In the genomic region with DNA sequence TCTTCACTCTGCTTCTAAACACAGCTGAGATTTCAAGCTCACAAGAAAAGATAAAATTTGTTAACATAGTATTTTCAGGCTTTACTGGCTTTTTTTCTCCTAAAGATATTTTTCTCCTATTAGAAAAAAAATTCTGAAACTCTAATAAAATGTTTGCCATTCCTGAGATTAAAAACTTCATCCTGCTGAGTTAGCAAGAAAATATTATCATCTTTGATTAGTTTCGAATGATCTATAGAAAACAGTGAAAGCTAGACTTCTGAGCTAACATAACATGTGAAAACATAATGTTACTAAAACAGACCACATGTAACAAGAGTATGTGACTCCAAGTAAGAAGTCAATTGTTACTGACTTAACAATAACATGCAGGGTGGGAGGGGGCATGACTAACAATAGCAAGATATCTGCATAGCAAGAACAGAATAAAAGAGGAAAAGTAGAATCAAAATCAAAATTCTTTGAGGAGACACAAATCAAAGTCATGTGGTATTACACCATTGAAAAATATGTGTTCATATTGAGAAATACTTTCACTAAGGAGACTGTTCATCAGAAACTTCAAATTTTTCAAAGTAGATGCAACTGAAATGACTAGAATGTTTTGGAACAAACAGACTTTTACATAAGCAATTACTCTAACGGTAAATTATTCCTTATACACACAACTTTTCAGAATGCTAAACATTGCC, we compare ENCODE assay signal across 1 cellular context.
TF ChIP-seq lines count a peak whose summit lies in the region.

No MANE protein-coding gene starts in this region.

TF ChIP-seq in HepG2, 621 proteins besides CTCF, POLR2A, EP300 and RAD21:
- no peak for TF ChIP-seq CBX1 (IDR thresholded peaks at IDR 0.05; ENCODE audit: low read depth)
- peak; percentile 23 to 59; a peak in 2 of 4 replicates for TF ChIP-seq MAFK (conservative IDR thresholded peaks at IDR 0.05 in 1 of 2, IDR thresholded peaks at IDR 0.05 in 1 of 2; ENCODE audit: low read length in 2 of 2)
- TF ChIP-seq MAFF (IDR thresholded peaks at IDR 0.05; ENCODE audit: low read depth, low read length), result peak; percentile 48; the same call in 1 of the 2 replicates
